ENCODE assay signal across 1 cellular context in the genomic region with DNA sequence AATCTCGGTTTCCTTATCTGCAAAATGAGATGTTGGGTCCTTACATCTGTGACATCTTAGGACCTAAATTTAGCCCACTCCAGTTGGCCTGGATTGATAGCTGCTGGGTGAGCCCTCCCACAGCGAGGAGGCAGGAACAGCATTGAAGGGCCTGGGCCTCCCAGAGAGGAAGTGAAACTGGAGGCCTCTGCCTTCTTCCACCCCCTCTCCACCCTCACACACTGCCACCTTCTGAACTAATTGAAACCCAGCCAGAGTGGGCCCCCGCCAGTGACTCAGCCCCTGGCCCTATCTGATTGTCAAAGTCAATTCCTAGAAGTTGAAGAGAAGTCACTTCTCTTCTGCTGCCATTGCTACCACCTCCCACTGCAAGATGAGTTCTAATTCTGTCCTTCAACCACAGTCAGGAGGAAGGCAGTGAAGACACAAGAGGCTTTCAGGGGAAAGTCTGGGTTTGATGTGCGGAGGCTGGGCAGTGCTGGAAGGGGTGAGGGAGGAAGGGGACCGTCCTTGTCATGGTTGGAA.
TF ChIP-seq lines count a peak whose summit lies in the region.

No MANE protein-coding gene starts in this region.

TF ChIP-seq in K562, 482 proteins besides CTCF, POLR2A, EP300 and RAD21 (continued from another document and continues in another):
- TF ChIP-seq, protein P1, sequence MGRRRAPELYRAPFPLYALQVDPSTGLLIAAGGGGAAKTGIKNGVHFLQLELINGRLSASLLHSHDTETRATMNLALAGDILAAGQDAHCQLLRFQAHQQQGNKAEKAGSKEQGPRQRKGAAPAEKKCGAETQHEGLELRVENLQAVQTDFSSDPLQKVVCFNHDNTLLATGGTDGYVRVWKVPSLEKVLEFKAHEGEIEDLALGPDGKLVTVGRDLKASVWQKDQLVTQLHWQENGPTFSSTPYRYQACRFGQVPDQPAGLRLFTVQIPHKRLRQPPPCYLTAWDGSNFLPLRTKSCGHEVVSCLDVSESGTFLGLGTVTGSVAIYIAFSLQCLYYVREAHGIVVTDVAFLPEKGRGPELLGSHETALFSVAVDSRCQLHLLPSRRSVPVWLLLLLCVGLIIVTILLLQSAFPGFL (CRISPR knock-in tag; IDR thresholded peaks at IDR 0.05) = no peak
- TF ChIP-seq SUPT5H (IDR thresholded peaks at IDR 0.05) (no peak), HDAC2 (IDR thresholded peaks at IDR 0.05) (peak; percentile 96), MAZ (CRISPR knock-in tag; conservative IDR thresholded peaks at IDR 0.05 in 1 of 2, IDR thresholded peaks at IDR 0.05 in 1 of 2) (peak; percentile 84 to 92), MAFF (IDR thresholded peaks at IDR 0.05; ENCODE audit: low read length) (peak; percentile 71; the same call in 1 of the 2 replicates), NEUROD1 (IDR thresholded peaks at IDR 0.05; ENCODE audit: borderline replicate concordance, low read depth, low read length, partially characterized antibody) (peak; percentile 79), MEIS2 (IDR thresholded peaks at IDR 0.05; ENCODE audit: partially characterized antibody) (peak; percentile 78), ESRRB (CRISPR knock-in tag; IDR thresholded peaks at IDR 0.05; ENCODE audit: borderline replicate concordance) (no peak), NRF1 (conservative IDR thresholded peaks at IDR 0.05 in 1 of 2, IDR thresholded peaks at IDR 0.05 in 1 of 2) (peak; percentile 46 to 47; a peak in 2 of 4 replicates), MTA1 (IDR thresholded peaks at IDR 0.05; ENCODE audit: borderline replicate concordance) (peak; percentile 68; the same call in 1 of the 2 replicates), ETV6 (IDR thresholded peaks at IDR 0.05; ENCODE audit: borderline replicate concordance in 1 of 2, low read depth in 2 of 2, low read length in 1 of 2) (peak in 1 of 2 experiments; percentile 83; a peak in 1 of 4 replicates), ETV6 (CRISPR knock-in tag; IDR thresholded peaks at IDR 0.05; ENCODE audit: borderline replicate concordance) (no peak), NFRKB (IDR thresholded peaks at IDR 0.05; ENCODE audit: low read depth) (peak; percentile 36; the same call in 1 of the 2 replicates), OTX1 (CRISPR knock-in tag; IDR thresholded peaks at IDR 0.05) (no peak), MEF2A (IDR thresholded peaks at IDR 0.05; ENCODE audit: control insufficient read depth, low read depth, low read length) (peak; percentile 99), TBL1XR1 (IDR thresholded peaks at IDR 0.05; ENCODE audit: low read length in 2 of 2) (peak in 1 of 2 experiments; percentile 90; a peak in 3 of 4 replicates), ZNF583 (CRISPR knock-in tag; IDR thresholded peaks at IDR 0.05) (no peak), TRIM28 (IDR thresholded peaks at IDR 0.05) (0 out of 2 replicates have a peak, but pooled peaks have one; percentile 23), ZNF140 (CRISPR knock-in tag; IDR thresholded peaks at IDR 0.05) (no peak), ATF1 (CRISPR knock-in tag; IDR thresholded peaks at IDR 0.05) (no peak), ATF1 (tag; IDR thresholded peaks at IDR 0.05) (peak; percentile 68), HDAC1 (IDR thresholded peaks at IDR 0.05) (peak in 1 of 2 experiments; percentile 94; a peak in 2 of 4 replicates), TEAD4 (IDR thresholded peaks at IDR 0.05; ENCODE audit: low read length) (peak; percentile 84), TEAD4 (CRISPR knock-in tag; IDR thresholded peaks at IDR 0.05; ENCODE audit: borderline replicate concordance) (no peak), NR2C2 (CRISPR knock-in tag; IDR thresholded peaks at IDR 0.05) (no peak), NR2C2 (tag; IDR thresholded peaks at IDR 0.05) (peak; percentile 66; the same call in 1 of the 2 replicates), ZNF263 (CRISPR knock-in tag; IDR thresholded peaks at IDR 0.05; ENCODE audit: borderline replicate concordance) (peak; percentile 15; the same call in 1 of the 2 replicates), SNRNP70 (optimal IDR thresholded peaks at IDR 0.05; ENCODE audit: low read depth, low read length) (no peak), HDAC6 (IDR thresholded peaks at IDR 0.05; ENCODE audit: low read depth, low read length) (no peak), BCL6 (CRISPR knock-in tag; IDR thresholded peaks at IDR 0.05) (no peak), CBX1 (IDR thresholded peaks at IDR 0.05; ENCODE audit: low read depth) (0 out of 2 replicates have a peak, but pooled peaks have one; percentile 37), JUND (IDR thresholded peaks at IDR 0.05; ENCODE audit: borderline replicate concordance, low read depth, low read length) (peak; percentile 99), JUND (tag; IDR thresholded peaks at IDR 0.05; ENCODE audit: borderline replicate concordance, low read depth, low read length) (peak; percentile 97; the same call in 2 of the 3 replicates), PCBP2 (IDR thresholded peaks at IDR 0.05; ENCODE audit: low read depth, low read length, poor library complexity, severe bottlenecking) (no peak), RBM22 (IDR thresholded peaks at IDR 0.05; ENCODE audit: low read depth, low read length, poor library complexity, severe bottlenecking) (no peak), NCOR1 (IDR thresholded peaks at IDR 0.05) (peak; percentile 89), ZKSCAN1 (IDR thresholded peaks at IDR 0.05; ENCODE audit: low read depth, low read length) (peak; percentile 38; the same call in 1 of the 2 replicates), GATA2 (CRISPR knock-in tag; IDR thresholded peaks at IDR 0.05) (peak; percentile 38; the same call in 1 of the 2 replicates), JUNB (CRISPR knock-in tag; conservative IDR thresholded peaks at IDR 0.05) (peak; percentile 80), EGR1 (conservative IDR thresholded peaks at IDR 0.05) (peak; percentile 99), NCOA6 (IDR thresholded peaks at IDR 0.05) (0 out of 2 replicates have a peak, but pooled peaks have one; percentile 26), POLR3G (IDR thresholded peaks at IDR 0.05; ENCODE audit: extremely low read depth, insufficient read length, insufficient replicate concordance) (no peak), HDAC8 (tag; IDR thresholded peaks at IDR 0.05) (no peak), ETV5 (CRISPR knock-in tag; IDR thresholded peaks at IDR 0.05; ENCODE audit: low read depth) (peak; percentile 83; the same call in 1 of the 2 replicates), SMARCE1 (IDR thresholded peaks at IDR 0.05) (peak; percentile 98), FOXK1 (CRISPR knock-in tag; IDR thresholded peaks at IDR 0.05; ENCODE audit: borderline replicate concordance) (no peak), ZC3H11A (IDR thresholded peaks at IDR 0.05; ENCODE audit: low read depth, low read length) (no peak), PHF21A (IDR thresholded peaks at IDR 0.05; ENCODE audit: borderline replicate concordance, low read depth) (0 out of 2 replicates have a peak, but pooled peaks have one; percentile 34), NONO (IDR thresholded peaks at IDR 0.05; ENCODE audit: low read depth in 2 of 2, low read length in 1 of 2) (peak in 1 of 2 experiments; percentile 56; a peak in 1 of 4 replicates)
- TF ChIP-seq, protein P2, sequence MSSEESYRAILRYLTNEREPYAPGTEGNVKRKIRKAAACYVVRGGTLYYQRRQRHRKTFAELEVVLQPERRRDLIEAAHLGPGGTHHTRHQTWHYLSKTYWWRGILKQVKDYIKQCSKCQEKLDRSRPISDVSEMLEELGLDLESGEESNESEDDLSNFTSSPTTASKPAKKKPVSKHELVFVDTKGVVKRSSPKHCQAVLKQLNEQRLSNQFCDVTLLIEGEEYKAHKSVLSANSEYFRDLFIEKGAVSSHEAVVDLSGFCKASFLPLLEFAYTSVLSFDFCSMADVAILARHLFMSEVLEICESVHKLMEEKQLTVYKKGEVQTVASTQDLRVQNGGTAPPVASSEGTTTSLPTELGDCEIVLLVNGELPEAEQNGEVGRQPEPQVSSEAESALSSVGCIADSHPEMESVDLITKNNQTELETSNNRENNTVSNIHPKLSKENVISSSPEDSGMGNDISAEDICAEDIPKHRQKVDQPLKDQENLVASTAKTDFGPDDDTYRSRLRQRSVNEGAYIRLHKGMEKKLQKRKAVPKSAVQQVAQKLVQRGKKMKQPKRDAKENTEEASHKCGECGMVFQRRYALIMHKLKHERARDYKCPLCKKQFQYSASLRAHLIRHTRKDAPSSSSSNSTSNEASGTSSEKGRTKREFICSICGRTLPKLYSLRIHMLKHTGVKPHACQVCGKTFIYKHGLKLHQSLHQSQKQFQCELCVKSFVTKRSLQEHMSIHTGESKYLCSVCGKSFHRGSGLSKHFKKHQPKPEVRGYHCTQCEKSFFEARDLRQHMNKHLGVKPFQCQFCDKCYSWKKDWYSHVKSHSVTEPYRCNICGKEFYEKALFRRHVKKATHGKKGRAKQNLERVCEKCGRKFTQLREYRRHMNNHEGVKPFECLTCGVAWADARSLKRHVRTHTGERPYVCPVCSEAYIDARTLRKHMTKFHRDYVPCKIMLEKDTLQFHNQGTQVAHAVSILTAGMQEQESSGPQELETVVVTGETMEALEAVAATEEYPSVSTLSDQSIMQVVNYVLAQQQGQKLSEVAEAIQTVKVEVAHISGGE (CRISPR knock-in tag; IDR thresholded peaks at IDR 0.05) = peak in 1 of 3 experiments; percentile 66; a peak in 1 of 6 replicates
- TF ChIP-seq, protein P3, sequence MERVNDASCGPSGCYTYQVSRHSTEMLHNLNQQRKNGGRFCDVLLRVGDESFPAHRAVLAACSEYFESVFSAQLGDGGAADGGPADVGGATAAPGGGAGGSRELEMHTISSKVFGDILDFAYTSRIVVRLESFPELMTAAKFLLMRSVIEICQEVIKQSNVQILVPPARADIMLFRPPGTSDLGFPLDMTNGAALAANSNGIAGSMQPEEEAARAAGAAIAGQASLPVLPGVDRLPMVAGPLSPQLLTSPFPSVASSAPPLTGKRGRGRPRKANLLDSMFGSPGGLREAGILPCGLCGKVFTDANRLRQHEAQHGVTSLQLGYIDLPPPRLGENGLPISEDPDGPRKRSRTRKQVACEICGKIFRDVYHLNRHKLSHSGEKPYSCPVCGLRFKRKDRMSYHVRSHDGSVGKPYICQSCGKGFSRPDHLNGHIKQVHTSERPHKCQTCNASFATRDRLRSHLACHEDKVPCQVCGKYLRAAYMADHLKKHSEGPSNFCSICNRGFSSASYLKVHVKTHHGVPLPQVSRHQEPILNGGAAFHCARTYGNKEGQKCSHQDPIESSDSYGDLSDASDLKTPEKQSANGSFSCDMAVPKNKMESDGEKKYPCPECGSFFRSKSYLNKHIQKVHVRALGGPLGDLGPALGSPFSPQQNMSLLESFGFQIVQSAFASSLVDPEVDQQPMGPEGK (CRISPR knock-in tag; IDR thresholded peaks at IDR 0.05; ENCODE audit: borderline replicate concordance) = no peak
- TF ChIP-seq, protein P4, sequence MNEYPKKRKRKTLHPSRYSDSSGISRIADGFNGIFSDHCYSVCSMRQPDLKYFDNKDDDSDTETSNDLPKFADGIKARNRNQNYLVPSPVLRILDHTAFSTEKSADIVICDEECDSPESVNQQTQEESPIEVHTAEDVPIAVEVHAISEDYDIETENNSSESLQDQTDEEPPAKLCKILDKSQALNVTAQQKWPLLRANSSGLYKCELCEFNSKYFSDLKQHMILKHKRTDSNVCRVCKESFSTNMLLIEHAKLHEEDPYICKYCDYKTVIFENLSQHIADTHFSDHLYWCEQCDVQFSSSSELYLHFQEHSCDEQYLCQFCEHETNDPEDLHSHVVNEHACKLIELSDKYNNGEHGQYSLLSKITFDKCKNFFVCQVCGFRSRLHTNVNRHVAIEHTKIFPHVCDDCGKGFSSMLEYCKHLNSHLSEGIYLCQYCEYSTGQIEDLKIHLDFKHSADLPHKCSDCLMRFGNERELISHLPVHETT (CRISPR knock-in tag; conservative IDR thresholded peaks at IDR 0.05 in 1 of 2, IDR thresholded peaks at IDR 0.05 in 1 of 2) = peak in 1 of 2 experiments; percentile 68; a peak in 1 of 4 replicates
- TF ChIP-seq, protein P5, sequence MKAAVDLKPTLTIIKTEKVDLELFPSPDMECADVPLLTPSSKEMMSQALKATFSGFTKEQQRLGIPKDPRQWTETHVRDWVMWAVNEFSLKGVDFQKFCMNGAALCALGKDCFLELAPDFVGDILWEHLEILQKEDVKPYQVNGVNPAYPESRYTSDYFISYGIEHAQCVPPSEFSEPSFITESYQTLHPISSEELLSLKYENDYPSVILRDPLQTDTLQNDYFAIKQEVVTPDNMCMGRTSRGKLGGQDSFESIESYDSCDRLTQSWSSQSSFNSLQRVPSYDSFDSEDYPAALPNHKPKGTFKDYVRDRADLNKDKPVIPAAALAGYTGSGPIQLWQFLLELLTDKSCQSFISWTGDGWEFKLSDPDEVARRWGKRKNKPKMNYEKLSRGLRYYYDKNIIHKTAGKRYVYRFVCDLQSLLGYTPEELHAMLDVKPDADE (conservative IDR thresholded peaks at IDR 0.05; ENCODE audit: control insufficient read depth, low read depth, low read length) = peak; percentile 67; the same call in 1 of the 2 replicates
- TF ChIP-seq, protein P6, sequence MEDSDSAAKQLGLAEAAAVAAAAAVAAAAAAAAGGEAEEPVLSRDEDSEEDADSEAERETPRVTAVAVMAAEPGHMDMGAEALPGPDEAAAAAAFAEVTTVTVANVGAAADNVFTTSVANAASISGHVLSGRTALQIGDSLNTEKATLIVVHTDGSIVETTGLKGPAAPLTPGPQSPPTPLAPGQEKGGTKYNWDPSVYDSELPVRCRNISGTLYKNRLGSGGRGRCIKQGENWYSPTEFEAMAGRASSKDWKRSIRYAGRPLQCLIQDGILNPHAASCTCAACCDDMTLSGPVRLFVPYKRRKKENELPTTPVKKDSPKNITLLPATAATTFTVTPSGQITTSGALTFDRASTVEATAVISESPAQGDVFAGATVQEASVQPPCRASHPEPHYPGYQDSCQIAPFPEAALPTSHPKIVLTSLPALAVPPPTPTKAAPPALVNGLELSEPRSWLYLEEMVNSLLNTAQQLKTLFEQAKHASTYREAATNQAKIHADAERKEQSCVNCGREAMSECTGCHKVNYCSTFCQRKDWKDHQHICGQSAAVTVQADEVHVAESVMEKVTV (CRISPR knock-in tag; IDR thresholded peaks at IDR 0.05) = peak; percentile 22; the same call in 1 of the 2 replicates
- TF ChIP-seq, protein P7, sequence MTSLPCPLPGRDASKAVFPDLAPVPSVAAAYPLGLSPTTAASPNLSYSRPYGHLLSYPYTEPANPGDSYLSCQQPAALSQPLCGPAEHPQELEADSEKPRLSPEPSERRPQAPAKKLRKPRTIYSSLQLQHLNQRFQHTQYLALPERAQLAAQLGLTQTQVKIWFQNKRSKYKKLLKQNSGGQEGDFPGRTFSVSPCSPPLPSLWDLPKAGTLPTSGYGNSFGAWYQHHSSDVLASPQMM (CRISPR knock-in tag; IDR thresholded peaks at IDR 0.05) = no peak
